Comparison of ENCODE assay signal across 8 cellular contexts in genomic region chr11:134207538-134208239, GRCh38. TPM values are rescaled to one million over a fixed set of nuclear protein-coding genes. Genes with fewer than 3 reads are reported as not detected.
DNase-seq lines count a peak whose midpoint lies in the region; ATAC-seq, FAIRE-seq and TF ChIP-seq lines count a peak whose summit lies in the region.

No MANE protein-coding gene starts in this region.

- ATAC-seq in GM18498 (IDR thresholded peaks at IDR 0.05; ENCODE audit: unreplicated experiment): no peak

- no peak for FAIRE-seq in urothelium cell line (lab: Jason Lieb, UNC)

- H3K4me3 ChIP-seq in kidney epithelial cell (ENCODE audit: low read depth, low read length): no peak overlapping the region

- peaks cover 1% of the 10 kb centered on the region for H3K36me3 ChIP-seq in kidney epithelial cell (ENCODE audit: control insufficient read depth, insufficient read depth, low read length)

- H3K27me3 ChIP-seq in kidney epithelial cell (ENCODE audit: control insufficient read depth, insufficient read depth, low read length): no peaks in the 10 kb centered on the region

- TF ChIP-seq CTCF in GM12873 (IDR thresholded peaks at IDR 0.05; ENCODE audit: insufficient read depth, low read depth, low read length, missing control alignments) (peak; percentile 56), kidney epithelial cell (IDR thresholded peaks at IDR 0.05; ENCODE audit: insufficient read depth, low read length, poor library complexity, severe bottlenecking) (peak; percentile 65)

- DNase-seq in RPMI7951 (ENCODE audit: low read depth): peak; percentile 19
- peak; percentile 66 for DNase-seq in activated naive CD4-positive, alpha-beta T cell treated with anti-CD3 and anti-CD28 coated beads, Interleukin-2, amount 50 U/mL, for 16 hours
- DNase-seq in kidney epithelial cell (ENCODE audit: low read depth): no peak
- peak; percentile 34 to 45 for DNase-seq in stimulated activated CD8-positive, alpha-beta memory T cell treated with anti-CD3 and anti-CD28 coated beads, Interleukin-15, amount 100 ng/mL, for 48 hours (ENCODE audit: low read depth in 2 of 2)
- no peak for DNase-seq in LoVo (ENCODE audit: low spot score)
- DNase-seq in urothelium cell line (ENCODE audit: low spot score): no peak

RNA-seq across cellular contexts. Expression of gene NCAPD3, which starts 16.1 kb away (rescaled TPM):
- total RNA-seq in RPMI7951 (2014; rRNA removed; shearing (Covaris generic)): 50.0 and 55.5 TPM in 2 replicates
- total RNA-seq in kidney epithelial cell: 9.7 and 18.6 TPM in 2 replicates

RNA-seq across cellular contexts. Expression of gene VPS26B, which starts 16.8 kb away (rescaled TPM):
- 31.8 and 37.5 TPM in 2 replicates for total RNA-seq in RPMI7951 (2014; rRNA removed; shearing (Covaris generic))
- total RNA-seq in kidney epithelial cell: 26.9 and 28.6 TPM in 2 replicates

RNA-seq across cellular contexts. Expression of gene THYN1, which starts 45.5 kb away (rescaled TPM):
- total RNA-seq in RPMI7951 (2014; rRNA removed; shearing (Covaris generic)): 107 and 125 TPM in 2 replicates
- 77.1 and 89.4 TPM in 2 replicates for total RNA-seq in kidney epithelial cell

RNA-seq across cellular contexts. Expression of gene ACAD8, which starts 45.7 kb away (rescaled TPM):
- total RNA-seq in RPMI7951 (2014; rRNA removed; shearing (Covaris generic)): 20.3 and 21.6 TPM in 2 replicates
- 20.0 and 20.4 TPM in 2 replicates for total RNA-seq in kidney epithelial cell

Comparison
In these comparisons a context has a peak if more than half of its experiments do, and no peak if none do; other contexts are left out.
1. DNase-seq: peak in RPMI7951 (single experiment), activated naive CD4-positive, alpha-beta T cell treated with anti-CD3 and anti-CD28 coated beads, Interleukin-2, amount 50 U/mL, for 16 hours (single experiment) and stimulated activated CD8-positive, alpha-beta memory T cell treated with anti-CD3 and anti-CD28 coated beads, Interleukin-15, amount 100 ng/mL, for 48 hours (2 of 2); none in kidney epithelial cell (single experiment), LoVo (single experiment) and urothelium cell line (single experiment).